ENCODE assay signal across 20 cellular contexts in genomic region chr1:231393668-231394067, GRCh38. TPM values are rescaled to one million over a fixed set of nuclear protein-coding genes. Genes with fewer than 3 reads are reported as not detected.
DNase-seq lines count a peak whose midpoint lies in the region; TF ChIP-seq lines count a peak whose summit lies in the region.
"Had no signal": no experiment of that assay in that cellular context is flagged by ENCODE, and none has a peak within 500 bp of the region (broad histone marks: within the 10 kb centered on the region; RNA-seq: fewer than 3 reads in every experiment).

No MANE protein-coding gene starts in this region.

- no peak overlapping the region for H3K9ac ChIP-seq in neural progenitor cell
- H3K9ac ChIP-seq: BLaER1, parathyroid adenoma had no signal

- no peaks in the 10 kb centered on the region for H3K9me3 Mint-ChIP-seq in neural crest cell
- no peaks in the 10 kb centered on the region for H3K9me3 Mint-ChIP-seq in neural progenitor cell
- H3K9me3 Mint-ChIP-seq: activated T-cell treated with anti-CD3 and anti-CD28 coated beads, Interleukin-2, amount 50 U/mL, for 4 hours had no signal

- no peaks in the 10 kb centered on the region for H3F3A ChIP-seq in neural progenitor cell (ENCODE audit: low read depth)

- H3K27me3 Mint-ChIP-seq in neural crest cell (ENCODE audit: low read depth) = no peaks in the 10 kb centered on the region
- H3K27me3 Mint-ChIP-seq in neural progenitor cell (ENCODE audit: insufficient read depth, low read depth) = no peaks in the 10 kb centered on the region
- H3K27me3 Mint-ChIP-seq: activated naive CD8-positive, alpha-beta T cell had no signal

- in situ Hi-C loops in ACHN (cut with HindIII; ENCODE audit: low pct_ligation_motif_present, low pct_unique_long_range_greater_than_20kb, low sequenced_read_pairs) = no loop called here

- H2AFZ ChIP-seq in neural progenitor cell (replicated peaks) = no peak overlapping the region
- H2AFZ ChIP-seq: parathyroid adenoma, PC-9 had no signal

- no peak overlapping the region for H3K4me2 ChIP-seq in neural progenitor cell
- H3K4me2 ChIP-seq: BLaER1, PC-9 had no signal

- no peak overlapping the region for H3K27ac ChIP-seq in neural progenitor cell
- H3K27ac ChIP-seq: BLaER1, parathyroid adenoma, PC-9, spleen, tibial artery had no signal

- H3K36me3 Mint-ChIP-seq in neural crest cell (ENCODE audit: low read depth) = no peaks in the 10 kb centered on the region
- H3K36me3 Mint-ChIP-seq in neural progenitor cell = peaks cover 12% of the 10 kb centered on the region

- H3K4me3 Mint-ChIP-seq in neural crest cell (peak overlapping the region; percentile 5), neural progenitor cell (no peak overlapping the region)
- H3K4me3 Mint-ChIP-seq: activated naive CD8-positive, alpha-beta T cell; activated T-cell treated with anti-CD3 and anti-CD28 coated beads, Interleukin-2, amount 50 U/mL, for 4 hours had no signal

- DNase-seq in ACHN (peak; percentile 77), NCI-H226 (peak; percentile 44), fibroblast of villous mesenchyme (ENCODE audit: low read depth) (peak; percentile 62), neural crest cell (ENCODE audit: low read depth, low spot score) (no peak), NAMALWA (ENCODE audit: low spot score) (no peak), neural progenitor cell (ENCODE audit: low spot score) (no peak), SKM-1 (lab: John Stamatoyannopoulos, UW; ENCODE audit: unreplicated experiment) (no peak)
- DNase-seq in effector CD8-positive, alpha-beta T cell (lab: John Stamatoyannopoulos, UW) = no peak
- DNase-seq: activated T-cell treated with anti-CD3 and anti-CD28 coated beads, Interleukin-2, amount 50 U/mL, for 4 hours; DMS153; hypothalamus; left lung; NCI-H1092 treated with DMSO at 0.1 percent for 48 hours; NCI-H69; PC-9; spleen; tibial artery had no signal

- H3K27ac Mint-ChIP-seq in neural crest cell (ENCODE audit: unreplicated experiment) = no peak overlapping the region
- H3K27ac Mint-ChIP-seq in neural progenitor cell = no peak overlapping the region
- H3K27ac Mint-ChIP-seq: activated naive CD8-positive, alpha-beta T cell had no signal

- no peaks in the 10 kb centered on the region for H3K4me1 ChIP-seq in neural progenitor cell
- H3K4me1 ChIP-seq: parathyroid adenoma had no signal

- H3K4me1 Mint-ChIP-seq in neural crest cell = peaks cover 28% of the 10 kb centered on the region
- peaks cover 5% of the 10 kb centered on the region for H3K4me1 Mint-ChIP-seq in neural progenitor cell

- TF ChIP-seq CTCF in fibroblast of villous mesenchyme (IDR thresholded peaks at IDR 0.05; ENCODE audit: insufficient read depth, low read depth, low read length) (no peak), neural crest cell (conservative IDR thresholded peaks at IDR 0.05) (no peak), neural progenitor cell (IDR thresholded peaks at IDR 0.05) (no peak)

- no peaks in the 10 kb centered on the region for H3K27me3 ChIP-seq in neural progenitor cell
- H3K27me3 ChIP-seq: BLaER1, left lung, spleen, tibial artery had no signal

- H3K36me3 ChIP-seq in neural progenitor cell = no peaks in the 10 kb centered on the region
- H3K36me3 ChIP-seq: left lung, spleen, tibial artery had no signal

- no peaks in the 10 kb centered on the region for H3K9me3 ChIP-seq in neural progenitor cell (ENCODE audit: low read depth)
- H3K9me3 ChIP-seq: left lung, spleen, tibial artery had no signal

- H4K20me1 ChIP-seq in neural progenitor cell (ENCODE audit: low read depth) = peaks cover 25% of the 10 kb centered on the region

- H3K4me3 ChIP-seq in fibroblast of villous mesenchyme (ENCODE audit: low read depth, low read length) (no peak overlapping the region), neural progenitor cell (no peak overlapping the region)
- H3K4me3 ChIP-seq: BLaER1, left lung, PC-9, spleen, tibial artery had no signal

- H3K79me2 ChIP-seq in neural progenitor cell (ENCODE audit: low read depth) = peaks cover 5% of the 10 kb centered on the region

RNA-seq across cellular contexts. Expression of gene EGLN1, which starts 28.4 kb away (rescaled TPM):
- 33.8 and 53.5 TPM in 2 replicates for total RNA-seq in fibroblast of villous mesenchyme
- 21.6 and 24.4 TPM in 2 replicates for total RNA-seq in neural crest cell
- total RNA-seq in neural progenitor cell (ENCODE audit: low replicate concordance) = 24.3 and 30.3 TPM in 2 replicates

RNA-seq across cellular contexts. Expression of gene SPRTN, which starts 55.6 kb away (rescaled TPM):
- total RNA-seq in fibroblast of villous mesenchyme (20.6 and 23.7 TPM in 2 replicates), neural crest cell (16.0 and 17.2 TPM in 2 replicates), neural progenitor cell (ENCODE audit: low replicate concordance) (18.7 and 21.5 TPM in 2 replicates)

RNA-seq across cellular contexts. Expression of gene EXOC8, which starts 56.0 kb away (rescaled TPM):
- total RNA-seq in fibroblast of villous mesenchyme (13.9 and 21.2 TPM in 2 replicates), neural crest cell (9.1 and 10.1 TPM in 2 replicates), neural progenitor cell (ENCODE audit: low replicate concordance) (10.3 and 11.8 TPM in 2 replicates)

Comparison
In these comparisons a context has a peak if more than half of its experiments do, and no peak if none do; other contexts are left out.
1. DNase-seq: peak in ACHN (single experiment), NCI-H226 (single experiment) and fibroblast of villous mesenchyme (single experiment); none in neural crest cell (single experiment), NAMALWA (single experiment), effector CD8-positive, alpha-beta T cell (single experiment), neural progenitor cell (single experiment) and SKM-1 (single experiment).